In the genomic region with DNA sequence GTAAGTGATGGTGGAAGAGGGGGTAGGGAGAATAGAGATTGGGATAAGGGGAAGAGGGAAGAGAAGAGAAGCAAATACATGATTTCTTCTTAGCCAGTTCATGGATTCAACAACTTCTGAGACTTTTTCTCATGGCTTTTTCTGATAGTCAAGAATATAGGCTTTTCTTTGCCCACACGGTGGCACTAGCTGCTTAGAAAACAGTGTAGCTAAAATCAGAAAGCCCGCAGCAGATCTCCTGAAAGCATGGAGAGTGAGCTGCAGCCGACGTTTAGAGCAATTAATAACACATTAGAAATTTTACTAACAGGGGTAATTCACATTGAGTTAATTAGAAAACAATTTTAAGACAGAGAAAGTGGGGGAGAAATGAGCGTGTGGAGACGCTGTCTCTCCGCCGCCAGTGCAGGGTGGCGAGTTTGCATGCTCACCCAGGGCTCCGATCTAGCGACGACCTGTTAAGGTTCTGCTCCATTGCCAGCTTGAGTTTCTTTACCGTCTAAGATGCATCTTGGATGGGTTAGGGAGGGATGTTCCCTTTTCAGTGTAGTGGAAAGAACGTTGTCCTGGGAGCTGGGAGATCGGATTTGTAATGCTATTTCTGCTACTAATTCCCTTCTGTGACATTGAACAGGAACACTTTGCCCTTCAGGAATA, we compare ENCODE assay signal across 8 cellular contexts. TPM values are rescaled to one million over a fixed set of nuclear protein-coding genes. Genes with fewer than 3 reads are reported as not detected.
DNase-seq lines count a peak whose midpoint lies in the region; ATAC-seq and TF ChIP-seq lines count a peak whose summit lies in the region.

No MANE protein-coding gene starts in this region.

- TF ChIP-seq CTCF in DND-41 (IDR thresholded peaks at IDR 0.05; ENCODE audit: borderline replicate concordance, extremely low read depth, low read length, poor library complexity, severe bottlenecking): peak; percentile 82
- TF ChIP-seq CTCF in colonic mucosa (IDR thresholded peaks at IDR 0.05): peak; percentile 53

- no peak overlapping the region for H3K27ac Mint-ChIP-seq in T-helper 2 cell treated with Interferon-gamma antibody and Interleukin-4, amounts not matched to agents 5 μg/mL and 100 μg/mL, for 36 hours

- peaks cover 14% of the 10 kb centered on the region; the same call in 1 of the 2 replicates for H3K36me3 ChIP-seq in DND-41 (ENCODE audit: insufficient read depth, low read length)
- H3K36me3 ChIP-seq in GM23248 (ENCODE audit: low read depth): no peaks in the 10 kb centered on the region
- H3K36me3 ChIP-seq in colonic mucosa: no peaks in the 10 kb centered on the region

- H3K27me3 ChIP-seq in DND-41 (ENCODE audit: insufficient read depth, low read length, poor library complexity): no peaks in the 10 kb centered on the region
- peaks cover 44% of the 10 kb centered on the region for H3K27me3 ChIP-seq in GM23248 (replicated peaks; ENCODE audit: insufficient read depth)
- no peaks in the 10 kb centered on the region for H3K27me3 ChIP-seq in colonic mucosa

- H3K4me1 ChIP-seq in DND-41 (ENCODE audit: insufficient read depth, low read length): peaks cover 58% of the 10 kb centered on the region
- H3K4me1 ChIP-seq in GM23248 (ENCODE audit: insufficient read depth): peaks cover 3% of the 10 kb centered on the region; the same call in 1 of the 2 replicates
- H3K4me1 ChIP-seq in colonic mucosa: no peaks in the 10 kb centered on the region

- H3F3A ChIP-seq in GM23248 (ENCODE audit: insufficient read depth): no peaks in the 10 kb centered on the region

- H3K4me3 ChIP-seq in DND-41 (ENCODE audit: low read depth in 1 of 2, low read length in 2 of 2): no peak overlapping the region
- peak overlapping the region; percentile 64 for H3K4me3 ChIP-seq in GM23248
- H3K4me3 ChIP-seq in colonic mucosa: peak overlapping the region; percentile 10

- peak overlapping the region; percentile 62 for H3K4me3 Mint-ChIP-seq in T-helper 2 cell treated with Interferon-gamma antibody and Interleukin-4, amounts not matched to agents 5 μg/mL and 100 μg/mL, for 36 hours

- peak overlapping the region; percentile 75 for H3K27ac ChIP-seq in DND-41 (ENCODE audit: low read length)
- no peak overlapping the region for H3K27ac ChIP-seq in GM23248
- H3K27ac ChIP-seq in colonic mucosa: no peak overlapping the region

- H3K79me2 ChIP-seq in DND-41 (ENCODE audit: insufficient read depth, low read length): peaks cover 66% of the 10 kb centered on the region
- H3K79me2 ChIP-seq in GM23248 (ENCODE audit: insufficient read depth): no peaks in the 10 kb centered on the region

- intact Hi-C loops in colonic mucosa (cut with DNase I): loop anchor here (2.0 to 5.0 kb wide), 3 partner anchors 58 to 183 kb away; no protein-coding TSS in a partner anchor
- intact Hi-C loops in left colon (cut with DNase I, micrococcal nuclease): loop anchor here in 1 of 2 donors (5.0 to 10.0 kb wide), 3 partner anchors 60 to 180 kb away; no protein-coding TSS in a partner anchor

- DNase-seq in DND-41: peak; percentile 83
- peak; percentile 81 for DNase-seq in GM23248
- peak; percentile 2 for DNase-seq in NCI-H1092 (lab: John Stamatoyannopoulos, UW)
- peak; percentile 21 for DNase-seq in T-helper 2 cell treated with Interferon-gamma antibody and Interleukin-4, amounts not matched to agents 5 μg/mL and 100 μg/mL, for 36 hours (ENCODE audit: low spot score)
- DNase-seq in colonic mucosa: peak; percentile 50
- peak in 1 of 2 donors; percentile 53 for DNase-seq in left colon
- DNase-seq in stimulated activated CD4-positive, alpha-beta T cell treated with anti-CD3 and anti-CD28 coated beads, Interleukin-2, amount 100 ng/mL, for 48 hours: peak; percentile 14 to 23

- peaks cover 80% of the 10 kb centered on the region for H3K27me3 Mint-ChIP-seq in T-helper 2 cell treated with Interferon-gamma antibody and Interleukin-4, amounts not matched to agents 5 μg/mL and 100 μg/mL, for 36 hours (ENCODE audit: low read depth)

- peak overlapping the region; percentile 47 for H3K4me2 ChIP-seq in DND-41 (ENCODE audit: insufficient read depth, low read length)
- H3K4me2 ChIP-seq in GM23248 (ENCODE audit: unreplicated experiment): peak overlapping the region; percentile 86

- H4K20me1 ChIP-seq in DND-41 (ENCODE audit: insufficient read depth, low read length): peaks cover 4% of the 10 kb centered on the region; the same call in 1 of the 2 replicates
- no peaks in the 10 kb centered on the region for H4K20me1 ChIP-seq in GM23248 (ENCODE audit: insufficient read depth)

- peaks cover 9% of the 10 kb centered on the region for H3K36me3 Mint-ChIP-seq in T-helper 2 cell treated with Interferon-gamma antibody and Interleukin-4, amounts not matched to agents 5 μg/mL and 100 μg/mL, for 36 hours (ENCODE audit: low read depth)

- H3K9me3 Mint-ChIP-seq in T-helper 2 cell treated with Interferon-gamma antibody and Interleukin-4, amounts not matched to agents 5 μg/mL and 100 μg/mL, for 36 hours: peaks cover 4% of the 10 kb centered on the region

- 1 to 2% methylated on average over 15 of the region's 15 CpGs for WGBS in GM23248 (ENCODE audit: low coverage in 1 of 2, low lambda C conversion rate in 2 of 2, missing lambda C conversion rate in 2 of 2), 2 experiments

- in situ Hi-C loops in GM23248 (cut with MboI): loop anchor here (5.0 kb wide), 1 partner anchor 183 kb away; no protein-coding TSS in a partner anchor

- H3K9ac ChIP-seq in DND-41 (ENCODE audit: low read depth, low read length) (peak overlapping the region; percentile 30), GM23248 (no peak overlapping the region), colonic mucosa (ENCODE audit: low read depth in 2 of 2, low read length in 2 of 2) (no peak overlapping the region)

- no peaks in the 10 kb centered on the region for H3K9me3 ChIP-seq in DND-41 (ENCODE audit: insufficient read depth, low read length, severe bottlenecking)
- H3K9me3 ChIP-seq in GM23248 (ENCODE audit: low read depth): no peaks in the 10 kb centered on the region
- no peaks in the 10 kb centered on the region for H3K9me3 ChIP-seq in colonic mucosa

- no peaks in the 10 kb centered on the region for H3K9me2 ChIP-seq in GM23248 (ENCODE audit: insufficient read depth)

- peaks cover 11% of the 10 kb centered on the region for H3K4me1 Mint-ChIP-seq in T-helper 2 cell treated with Interferon-gamma antibody and Interleukin-4, amounts not matched to agents 5 μg/mL and 100 μg/mL, for 36 hours (ENCODE audit: low read depth)

- ATAC-seq in DND-41 (ENCODE audit: insufficient read depth, low read depth) (peak; percentile 27), left colon (peak; percentile 75), GM18517 (IDR thresholded peaks at IDR 0.05; ENCODE audit: unreplicated experiment) (no peak)

- peak overlapping the region; percentile 60 for H2AFZ ChIP-seq in DND-41 (ENCODE audit: low read depth, low read length)
- peak overlapping the region; percentile 66 for H2AFZ ChIP-seq in GM23248

RNA-seq across cellular contexts. Expression of gene RAG1, which starts 3.3 kb away (rescaled TPM):
- total RNA-seq in GM23248 (2014; rRNA removed; shearing (Covaris generic)): 0.11 TPM in 1 of 2 replicates, not detected in the other
- polyA plus RNA-seq in GM23248 (2016; fragmentation: Nextera tagmentation; extraction: Ambion mirVana): 0.10 and 0.49 TPM in 2 replicates
- total RNA-seq in colonic mucosa (1 to 10 TPM in 1 of 2 donors, under 1 TPM in 1; 0.47 to 1.5 TPM), left colon (1 to 10 TPM; 1.2 to 2.5 TPM)

RNA-seq across cellular contexts. Expression of gene IFTAP, which starts 29.8 kb away (rescaled TPM):
- 11.3 and 27.5 TPM in 2 replicates for total RNA-seq in GM23248 (2014; rRNA removed; shearing (Covaris generic))
- 25.9 and 27.1 TPM in 2 replicates for polyA plus RNA-seq in GM23248 (2016; fragmentation: Nextera tagmentation; extraction: Ambion mirVana)
- total RNA-seq in colonic mucosa: 10 to 100 TPM in 1 of 2 donors, 1 to 10 TPM in 1; 8.0 to 10.7 TPM
- total RNA-seq in left colon: 1 to 10 TPM; 4.4 to 7.8 TPM

RNA-seq across cellular contexts. Expression of gene RAG2, which starts 33.5 kb away (rescaled TPM):
- not detected in 2 replicates for total RNA-seq in GM23248 (2014; rRNA removed; shearing (Covaris generic))
- polyA plus RNA-seq in GM23248 (2016; fragmentation: Nextera tagmentation; extraction: Ambion mirVana): not detected in 2 replicates
- total RNA-seq in colonic mucosa: not detected
- not detected for total RNA-seq in left colon

RNA-seq across cellular contexts. Expression of gene TRAF6, which starts 54.4 kb away (rescaled TPM):
- 6.2 and 7.2 TPM in 2 replicates for total RNA-seq in GM23248 (2014; rRNA removed; shearing (Covaris generic))
- polyA plus RNA-seq in GM23248 (2016; fragmentation: Nextera tagmentation; extraction: Ambion mirVana): 7.9 and 8.6 TPM in 2 replicates
- total RNA-seq in colonic mucosa (10 to 100 TPM in 1 of 2 donors, 1 to 10 TPM in 1; 9.5 to 18.3 TPM), left colon (10 to 100 TPM; 11.7 to 15.1 TPM)

Comparison
In these comparisons a context has a peak if more than half of its experiments do, and no peak if none do; other contexts are left out.
1. H3K4me3 ChIP-seq: peak in GM23248 (single experiment) and colonic mucosa (single experiment); none in DND-41 (0 of 2).